1 cellular context compared by ENCODE assay signal in genomic region chr12:6957741-6958608, GRCh38.
TF ChIP-seq lines count a peak whose summit lies in the region.

No MANE protein-coding gene starts in this region.

TF ChIP-seq in WTC11, 78 proteins besides CTCF, POLR2A, EP300 and RAD21 (continued from another document):
- TF ChIP-seq ZNF532 (CRISPR knock-in tag; IDR thresholded peaks at IDR 0.05; ENCODE audit: borderline replicate concordance): no peak
- TF ChIP-seq ZBTB43 (CRISPR knock-in tag; IDR thresholded peaks at IDR 0.05): no peak
- TF ChIP-seq PREB (CRISPR knock-in tag; IDR thresholded peaks at IDR 0.05; ENCODE audit: borderline replicate concordance): no peak
- no peak for TF ChIP-seq ZNF416 (CRISPR knock-in tag; IDR thresholded peaks at IDR 0.05)
TF ChIP-seq in WTC11: peak in this region for 0.
